ENCODE assay signal across 20 cellular contexts in genomic region chr20:62472343-62473199, GRCh38. TPM values are rescaled to one million over a fixed set of nuclear protein-coding genes. Genes with fewer than 3 reads are reported as not detected.
"Had no signal": no experiment of that assay in that cellular context is flagged by ENCODE, and none has a peak within 500 bp of the region (broad histone marks: within the 10 kb centered on the region; RNA-seq: fewer than 3 reads in every experiment).

No MANE protein-coding gene starts in this region.

- H3K4me1 ChIP-seq: colonic mucosa had no signal

- H3K4me1 Mint-ChIP-seq: activated CD4-positive, alpha-beta memory T cell treated with anti-CD3 and anti-CD28 coated beads, Interleukin-2, amount 10 ng/mL, durations not matched to agents 7 days and 5 days; activated CD4-positive, alpha-beta T cell treated with anti-CD3 and anti-CD28 coated beads for 36 hours had no signal

- H3K36me3 Mint-ChIP-seq: activated naive CD8-positive, alpha-beta T cell; stimulated activated effector memory CD8-positive, alpha-beta T cell treated with anti-CD3 and anti-CD28 coated beads, Interleukin-12 subunit alpha, Interleukin-12 subunit beta, amount 100 ng/mL, for 72 hours had no signal

- H3K27ac Mint-ChIP-seq: activated CD4-positive, alpha-beta memory T cell treated with anti-CD3 and anti-CD28 coated beads, Interleukin-2, amount 10 ng/mL, durations not matched to agents 7 days and 5 days; activated CD4-positive, alpha-beta T cell treated with anti-CD3 and anti-CD28 coated beads for 36 hours; activated naive CD8-positive, alpha-beta T cell; naive thymus-derived CD8-positive, alpha-beta T cell; stimulated activated effector memory CD8-positive, alpha-beta T cell treated with anti-CD3 and anti-CD28 coated beads, Interleukin-12 subunit alpha, Interleukin-12 subunit beta, amount 100 ng/mL, for 72 hours had no signal

- H3K36me3 ChIP-seq: colonic mucosa, esophagus muscularis mucosa, uterus, WERI-Rb-1 had no signal

- H3K27me3 ChIP-seq: uterus had no signal

- H3K4me3 ChIP-seq: colonic mucosa, esophagus muscularis mucosa, uterus had no signal

- ATAC-seq: activated CD4-positive, alpha-beta T cell treated with anti-CD3 and anti-CD28 coated beads for 36 hours; activated T-cell treated with anti-CD3 and anti-CD28 coated beads, Interleukin-2, amount 50 U/mL, for 4 hours; naive thymus-derived CD8-positive, alpha-beta T cell; sciatic nerve; SK-N-SH treated with all-trans-retinoic acid at 6 μM for 48 hours; stimulated activated effector memory CD8-positive, alpha-beta T cell treated with anti-CD3 and anti-CD28 coated beads, Interleukin-12 subunit alpha, Interleukin-12 subunit beta, amount 100 ng/mL, for 72 hours had no signal

- H3K4me3 Mint-ChIP-seq: activated CD4-positive, alpha-beta memory T cell treated with anti-CD3 and anti-CD28 coated beads, Interleukin-2, amount 10 ng/mL, durations not matched to agents 7 days and 5 days; activated CD4-positive, alpha-beta T cell treated with anti-CD3 and anti-CD28 coated beads for 36 hours; activated naive CD8-positive, alpha-beta T cell; activated T-cell treated with anti-CD3 and anti-CD28 coated beads, Interleukin-2, amount 50 U/mL, for 4 hours; naive thymus-derived CD8-positive, alpha-beta T cell; stimulated activated effector memory CD8-positive, alpha-beta T cell treated with anti-CD3 and anti-CD28 coated beads, Interleukin-12 subunit alpha, Interleukin-12 subunit beta, amount 100 ng/mL, for 72 hours; T-helper 1 cell treated with Interleukin-12 subunit alpha and Interleukin-12 subunit beta and Interleukin-4 antibody, amounts not matched to agents 30 μg/mL and 1 μg/mL, for 36 hours had no signal

- H3K9me3 ChIP-seq: colonic mucosa, esophagus muscularis mucosa, uterus had no signal

- H3K9me3 Mint-ChIP-seq: activated CD4-positive, alpha-beta memory T cell treated with anti-CD3 and anti-CD28 coated beads, Interleukin-2, amount 10 ng/mL, durations not matched to agents 7 days and 5 days; activated T-cell treated with anti-CD3 and anti-CD28 coated beads, Interleukin-2, amount 50 U/mL, for 4 hours; naive thymus-derived CD8-positive, alpha-beta T cell; stimulated activated effector memory CD8-positive, alpha-beta T cell treated with anti-CD3 and anti-CD28 coated beads, Interleukin-12 subunit alpha, Interleukin-12 subunit beta, amount 100 ng/mL, for 72 hours; T-helper 1 cell treated with Interleukin-12 subunit alpha and Interleukin-12 subunit beta and Interleukin-4 antibody, amounts not matched to agents 30 μg/mL and 1 μg/mL, for 36 hours had no signal

- H3K27ac ChIP-seq: colonic mucosa, esophagus muscularis mucosa, WERI-Rb-1 had no signal

- DNase-seq: activated CD4-positive, alpha-beta memory T cell treated with anti-CD3 and anti-CD28 coated beads, Interleukin-2, amount 10 ng/mL, durations not matched to agents 7 days and 5 days; activated CD4-positive, alpha-beta T cell treated with anti-CD3 and anti-CD28 coated beads for 36 hours; activated effector memory CD4-positive, alpha-beta T cell treated with Interleukin-2 at 50 U/mL for 16 hours; activated T-cell treated with anti-CD3 and anti-CD28 coated beads, Interleukin-2, amount 50 U/mL, for 4 hours; amniotic stem cell; central memory CD4-positive, alpha-beta T cell; colonic mucosa; hypothalamus; naive thymus-derived CD8-positive, alpha-beta T cell; nucleus accumbens; stimulated activated CD4-positive, alpha-beta T cell treated with anti-CD3 and anti-CD28 coated beads, Interleukin-1b, Interleukin-23, amount 100 ng/mL, for 48 hours; uterus; WERI-Rb-1 had no signal

RNA-seq across cellular contexts. Expression of gene GATA5, which starts 3.2 kb away (rescaled TPM):
- total RNA-seq: activated CD4-positive, alpha-beta memory T cell treated with anti-CD3 and anti-CD28 coated beads, Interleukin-2, amount 10 ng/mL, durations not matched to agents 7 days and 5 days; activated CD4-positive, alpha-beta T cell treated with anti-CD3 and anti-CD28 coated beads for 36 hours; activated T-cell treated with anti-CD3 and anti-CD28 coated beads, Interleukin-2, amount 50 U/mL, for 4 hours; glomerular endothelial cell; naive thymus-derived CD8-positive, alpha-beta T cell had no signal
- polyA plus RNA-seq: naive thymus-derived CD8-positive, alpha-beta T cell had no signal

RNA-seq across cellular contexts. Expression of gene RBBP8NL, which starts 45.2 kb away (rescaled TPM):
- total RNA-seq: activated CD4-positive, alpha-beta memory T cell treated with anti-CD3 and anti-CD28 coated beads, Interleukin-2, amount 10 ng/mL, durations not matched to agents 7 days and 5 days; activated CD4-positive, alpha-beta T cell treated with anti-CD3 and anti-CD28 coated beads for 36 hours; activated T-cell treated with anti-CD3 and anti-CD28 coated beads, Interleukin-2, amount 50 U/mL, for 4 hours; esophagus muscularis mucosa; glomerular endothelial cell; naive thymus-derived CD8-positive, alpha-beta T cell; sciatic nerve had no signal
- polyA plus RNA-seq: naive thymus-derived CD8-positive, alpha-beta T cell had no signal
